In genomic region chr9:78324682-78325081, GRCh38 we compare ENCODE assay signal across 21 cellular contexts. TPM values are rescaled to one million over a fixed set of nuclear protein-coding genes. Genes with fewer than 3 reads are reported as not detected.
DNase-seq lines count a peak whose midpoint lies in the region; ATAC-seq, FAIRE-seq and TF ChIP-seq lines count a peak whose summit lies in the region.
"Had no signal": no experiment of that assay in that cellular context is flagged by ENCODE, and none has a peak within 500 bp of the region (broad histone marks: within the 10 kb centered on the region; RNA-seq: fewer than 3 reads in every experiment).

No MANE protein-coding gene starts in this region.

- H2BK12ac ChIP-seq in H1 (ENCODE audit: low read depth, low read length): no peak overlapping the region

- DNase-seq in H1 (ENCODE audit: low read depth in 1 of 2, low spot score in 2 of 2) (no peak), neural progenitor cell (ENCODE audit: low spot score) (no peak), HAP-1 (ENCODE audit: low spot score in 2 of 2) (no peak)
- DNase-seq: CD8-positive, alpha-beta memory T cell; DMS53; Karpas-422; NCI-H1048; NCI-H1436; NCI-H446 treated with DMSO at 0.1 percent for 48 hours; NCI-H748 treated with DMSO at 0.1 percent for 48 hours; NK-92 treated with Interleukin-12 subunit alpha and Interleukin-12 subunit beta, amount 100 ng/mL, for 24 hours had no signal

- H3K4me3 ChIP-seq in BLaER1 (no peak overlapping the region), H1 (ENCODE audit: extremely low read depth in 1 of 4, insufficient read depth in 2 of 4, low read depth in 3 of 4, low read length in 4 of 4) (no peak overlapping the region), neural progenitor cell (no peak overlapping the region), HAP-1 (no peak overlapping the region)

- no peak overlapping the region for H3K4ac ChIP-seq in H1 (replicated peaks; ENCODE audit: insufficient read length, low read depth, low read length)

- no peak overlapping the region for H2BK120ac ChIP-seq in H1 (replicated peaks; ENCODE audit: low read depth, low read length)

- CTCF ChIA-PET in H1 (lab: Charles Lee; ENCODE audit: partially characterized antibody): interaction anchor here (0.6 to 1.2 kb wide), 4 partner anchors 11 to 920 kb away, joined by 3 to 6 read pairs (median 3); no protein-coding TSS in a partner anchor

- TF ChIP-seq CTCF in VCaP (conservative IDR thresholded peaks at IDR 0.05): no peak
- no peak for TF ChIP-seq CTCF in H1 (IDR thresholded peaks at IDR 0.05; ENCODE audit: control extremely low read depth in 1 of 3, insufficient read depth in 1 of 3, low read depth in 1 of 3, low read length in 3 of 3)
- no peak for TF ChIP-seq CTCF in neural progenitor cell (IDR thresholded peaks at IDR 0.05)

- no peaks in the 10 kb centered on the region for H3K27me3 ChIP-seq in BLaER1
- no peaks in the 10 kb centered on the region for H3K27me3 ChIP-seq in H1 (replicated peaks in 1 of 4; ENCODE audit: control insufficient read depth in 3 of 4, extremely low read depth in 1 of 4, insufficient read depth in 3 of 4, low read length in 3 of 4)
- no peaks in the 10 kb centered on the region for H3K27me3 ChIP-seq in neural progenitor cell
- H3K27me3 ChIP-seq in HAP-1 (ENCODE audit: low read depth): no peaks in the 10 kb centered on the region

- H3K9ac ChIP-seq in BLaER1 (0 out of 2 replicates have a peak overlapping the region, but pooled peaks have one; percentile 19), H1 (replicated peaks in 1 of 4; ENCODE audit: extremely low read depth in 1 of 4, low read depth in 3 of 4, low read length in 3 of 4) (no peak overlapping the region), neural progenitor cell (no peak overlapping the region)

- no peak overlapping the region for H3K23ac ChIP-seq in H1 (ENCODE audit: insufficient read length)

- 92% methylated on average over 8 of the region's 8 CpGs; no CpG with 5 or more reads in 1 of the 2 experiments for WGBS in H1 (ENCODE audit: extremely low coverage in 1 of 2, insufficient coverage in 1 of 2, insufficient read length in 1 of 2, insufficient replicate concordance in 2 of 2, low coverage in 1 of 2, low lambda C conversion rate in 2 of 2, missing lambda C conversion rate in 1 of 2), 2 experiments

- H3K27me3 Mint-ChIP-seq in neural progenitor cell (ENCODE audit: insufficient read depth, low read depth): no peaks in the 10 kb centered on the region
- H3K27me3 Mint-ChIP-seq: CD8-positive, alpha-beta memory T cell had no signal

- H3K18ac ChIP-seq in H1 (ENCODE audit: extremely low read depth, low read length): no peak overlapping the region

- peaks cover 18% of the 10 kb centered on the region for H3K4me1 Mint-ChIP-seq in neural progenitor cell
- H3K4me1 Mint-ChIP-seq: CD8-positive, alpha-beta memory T cell had no signal

- TF ChIP-seq POLR2A in H1 (IDR thresholded peaks at IDR 0.05; ENCODE audit: control extremely low read depth in 1 of 2, low read depth in 2 of 2, low read length in 2 of 2): no peak

- TF ChIP-seq EP300 in H1 (IDR thresholded peaks at IDR 0.05; ENCODE audit: borderline replicate concordance in 1 of 2, low read depth in 2 of 2, low read length in 2 of 2): no peak

- H3K9me3 Mint-ChIP-seq in neural progenitor cell: no peaks in the 10 kb centered on the region
- H3K9me3 Mint-ChIP-seq: CD8-positive, alpha-beta memory T cell had no signal

- no peak for FAIRE-seq in H1 (lab: Jason Lieb, UNC)
- FAIRE-seq: A204.1, GM12891, H54, HTR-8/SVneo, RCC 7860 had no signal

- no peak overlapping the region for H2BK20ac ChIP-seq in H1 (ENCODE audit: low read length)

- H4K91ac ChIP-seq in H1 (replicated peaks; ENCODE audit: insufficient read length, low read length): no peak overlapping the region

- no peak overlapping the region for H4K8ac ChIP-seq in H1 (ENCODE audit: extremely low read depth, insufficient read depth, low read length)

- no peak overlapping the region for H4K5ac ChIP-seq in H1 (ENCODE audit: insufficient read length, low read depth, low read length)

- peaks cover 36% of the 10 kb centered on the region for H4K20me1 ChIP-seq in BLaER1
- peaks cover 10 to 11% of the 10 kb centered on the region in 2 experiments for H4K20me1 ChIP-seq in H1 (replicated peaks in 1 of 2; ENCODE audit: control insufficient read depth in 1 of 2, insufficient read depth in 2 of 2, low read length in 2 of 2)
- no peaks in the 10 kb centered on the region for H4K20me1 ChIP-seq in neural progenitor cell (ENCODE audit: low read depth)

- H3K4me2 ChIP-seq in BLaER1 (no peak overlapping the region; the same call in 1 of the 2 replicates), H1 (ENCODE audit: insufficient read depth in 1 of 2, low read depth in 2 of 2, low read length in 2 of 2) (no peak overlapping the region), neural progenitor cell (no peak overlapping the region)

- H3K27ac Mint-ChIP-seq in neural progenitor cell: peak overlapping the region; percentile 63

- no peak overlapping the region for H3K56ac ChIP-seq in H1 (replicated peaks; ENCODE audit: insufficient read length, low read depth, low read length)

- H3K36me3 Mint-ChIP-seq in neural progenitor cell: peaks cover 81% of the 10 kb centered on the region

- H2BK5ac ChIP-seq in H1 (ENCODE audit: low read depth, low read length): no peak overlapping the region; the same call in 1 of the 2 replicates

- H2BK15ac ChIP-seq in H1 (ENCODE audit: low read length): no peak overlapping the region

- peaks cover 28% of the 10 kb centered on the region for H3F3A ChIP-seq in neural progenitor cell (ENCODE audit: low read depth)

- no peak overlapping the region for H3K14ac ChIP-seq in H1 (ENCODE audit: insufficient read length)

- POLR2A ChIA-PET in H1 (lab: Charles Lee; ENCODE audit: partially characterized antibody): interaction anchor here (0.6 to 17.1 kb wide), 7 partner anchors 9 to 823 kb away, joined by 3 to 520 read pairs (median 4); partner anchors contain the start of gene PSAT1

- H3K4me1 ChIP-seq in BLaER1 (peaks cover 24% of the 10 kb centered on the region), H1 (replicated peaks in 1 of 4; ENCODE audit: control insufficient read depth in 3 of 4, insufficient read depth in 4 of 4, low read length in 3 of 4) (peaks cover 0 to 2% (median 0%) of the 10 kb centered on the region in 4 experiments; a peak in 2 of 7 replicates), neural progenitor cell (no peaks in the 10 kb centered on the region), HAP-1 (peaks cover 23% of the 10 kb centered on the region)

- in situ Hi-C loops in HAP-1 (cut with MboI; ENCODE audit: low sequenced_read_pairs): no loop called here

- H3K36me3 ChIP-seq in BLaER1: peaks cover 93% of the 10 kb centered on the region
- H3K36me3 ChIP-seq in H1 (ENCODE audit: control insufficient read depth in 2 of 4, insufficient read depth in 4 of 4, low read length in 3 of 4): peaks cover 10 to 98% (median 70%) of the 10 kb centered on the region in 4 experiments; a peak in 7 of 8 replicates
- H3K36me3 ChIP-seq in neural progenitor cell: peaks cover 34% of the 10 kb centered on the region
- H3K36me3 ChIP-seq in HAP-1 (replicated peaks): peaks cover 92% of the 10 kb centered on the region

- H3K79me2 ChIP-seq in H1 (ENCODE audit: control insufficient read depth in 1 of 2, insufficient read depth in 2 of 2, low read length in 2 of 2): peaks cover 0 to 27% of the 10 kb centered on the region in 2 experiments; a peak in 2 of 4 replicates
- peaks cover 19% of the 10 kb centered on the region for H3K79me2 ChIP-seq in neural progenitor cell (ENCODE audit: low read depth)

- peaks cover 2% of the 10 kb centered on the region; the same call in 1 of the 2 replicates for H3K79me1 ChIP-seq in H1 (ENCODE audit: low read depth, low read length)

- peaks cover 8% of the 10 kb centered on the region; the same call in 1 of the 2 replicates for H3K23me2 ChIP-seq in H1 (ENCODE audit: low read depth, low read length)

- H2AFZ ChIP-seq in H1 (ENCODE audit: low read length): no peak overlapping the region
- H2AFZ ChIP-seq in neural progenitor cell (replicated peaks): no peak overlapping the region

- H3K9me3 ChIP-seq in BLaER1 (no peaks in the 10 kb centered on the region), H1 (ENCODE audit: insufficient read depth in 2 of 2, low read depth in 1 of 2, low read length in 1 of 2) (no peaks in the 10 kb centered on the region), neural progenitor cell (ENCODE audit: low read depth) (no peaks in the 10 kb centered on the region), HAP-1 (no peaks in the 10 kb centered on the region)

- H3K27ac ChIP-seq in BLaER1 (no peak overlapping the region), VCaP (peak overlapping the region; percentile 48), H1 (ENCODE audit: low read depth, low read length) (no peak overlapping the region), neural progenitor cell (peak overlapping the region; percentile 21)
- H3K27ac ChIP-seq: HL-60 had no signal

- H2AK5ac ChIP-seq in H1 (ENCODE audit: low read depth, low read length): no peak overlapping the region

- ATAC-seq in HG02623 (IDR thresholded peaks at IDR 0.05; ENCODE audit: unreplicated experiment) (no peak), GM19035 (IDR thresholded peaks at IDR 0.05; ENCODE audit: unreplicated experiment) (no peak)

- H3K4me3 Mint-ChIP-seq in neural progenitor cell: no peak overlapping the region
- H3K4me3 Mint-ChIP-seq: CD8-positive, alpha-beta memory T cell had no signal

- no peak for TF ChIP-seq RAD21 in H1 (IDR thresholded peaks at IDR 0.05 in 1 of 2, conservative IDR thresholded peaks at IDR 0.05 in 1 of 2; ENCODE audit: low read depth in 2 of 2, low read length in 2 of 2)

TF ChIP-seq in H1, 55 proteins besides CTCF, POLR2A, EP300 and RAD21 (continues in another document):
- TF ChIP-seq E2F6 (IDR thresholded peaks at IDR 0.05) (peak; percentile 51; the same call in 1 of the 2 replicates), SIN3A (conservative IDR thresholded peaks at IDR 0.05 in 1 of 2, IDR thresholded peaks at IDR 0.05 in 1 of 2; ENCODE audit: low read depth in 1 of 2, low read length in 2 of 2) (no peak), CBX5 (IDR thresholded peaks at IDR 0.05; ENCODE audit: low read depth, low read length) (no peak)

RNA-seq across cellular contexts. Expression of gene PSAT1, which starts 27.8 kb away (rescaled TPM):
- total RNA-seq in H1 (2021; fragmentation: NEBNext Ultra II Directional; extraction: Animal tissue kit (Norgen Biotek cat#: 25700)): 317 and 341 TPM in 2 replicates
- 204 and 233 TPM in 2 replicates for polyA plus RNA-seq in H1 (2011; rRNA removed)
- polyA plus RNA-seq in H1 (2011; cell fraction: cytosol; rRNA removed): 315 TPM
- 116 TPM for polyA plus RNA-seq in H1 (2011; cell fraction: nucleus; rRNA removed)
- 239 to 279 TPM (median 247 TPM) in 4 replicates for polyA plus RNA-seq in H1 (2012, experiment 1 of 2)
- polyA plus RNA-seq in H1 (2012, experiment 2 of 2): 169 TPM
- polyA plus RNA-seq in H1 (2013, experiment 1 of 2): 140 TPM
- 141 TPM for polyA plus RNA-seq in H1 (2013, experiment 2 of 2)
- polyA minus RNA-seq in H1 (2011; rRNA and poly(A)+ RNA removed): 229 and 231 TPM in 2 replicates
- 138 TPM for polyA minus RNA-seq in H1 (2011; cell fraction: cytosol; rRNA and poly(A)+ RNA removed)
- 122 TPM for polyA minus RNA-seq in H1 (2011; cell fraction: nucleus; rRNA and poly(A)+ RNA removed)
- 261 and 357 TPM in 2 replicates for total RNA-seq in neural progenitor cell (ENCODE audit: low replicate concordance)

Comparison
In these comparisons a context has a peak if more than half of its experiments do, and no peak if none do; other contexts are left out.
1. H3K27ac ChIP-seq: peak in VCaP (single experiment) and neural progenitor cell (single experiment); none in BLaER1 (single experiment) and H1 (single experiment).